Comparison of ENCODE assay signal across 1 cellular context in genomic region chr20:24994186-24994465, GRCh38.
TF ChIP-seq lines count a peak whose summit lies in the region.

No MANE protein-coding gene starts in this region.

TF ChIP-seq in HepG2, 621 proteins besides CTCF, POLR2A, EP300 and RAD21:
- TF ChIP-seq ZNF710 (CRISPR knock-in tag; IDR thresholded peaks at IDR 0.05; ENCODE audit: borderline replicate concordance) (0 out of 2 replicates have a peak, but pooled peaks have one; percentile 22), NFYB (CRISPR knock-in tag; IDR thresholded peaks at IDR 0.05) (no peak), ETV5 (CRISPR knock-in tag; IDR thresholded peaks at IDR 0.05; ENCODE audit: borderline replicate concordance) (no peak), ZNF572 (CRISPR knock-in tag; IDR thresholded peaks at IDR 0.05) (0 out of 2 replicates have a peak, but pooled peaks have one; percentile 8), HIVEP1 (CRISPR knock-in tag; IDR thresholded peaks at IDR 0.05) (0 out of 2 replicates have a peak, but pooled peaks have one; percentile 4), NBN (conservative IDR thresholded peaks at IDR 0.05) (0 out of 2 replicates have a peak, but pooled peaks have one; percentile 66), ZNF276 (CRISPR knock-in tag; IDR thresholded peaks at IDR 0.05; ENCODE audit: low read depth) (peak; percentile 16; the same call in 1 of the 2 replicates)
